13 cellular contexts compared by ENCODE assay signal in genomic region chr5:401216-402034, GRCh38. TPM values are rescaled to one million over a fixed set of nuclear protein-coding genes. Genes with fewer than 3 reads are reported as not detected.
DNase-seq lines count a peak whose midpoint lies in the region; ATAC-seq and TF ChIP-seq lines count a peak whose summit lies in the region.
"Had no signal": no experiment of that assay in that cellular context is flagged by ENCODE, and none has a peak within 500 bp of the region (broad histone marks: within the 10 kb centered on the region; RNA-seq: fewer than 3 reads in every experiment).

No MANE protein-coding gene starts in this region.

- peak overlapping the region; percentile 81 for H3K4me2 ChIP-seq in skeletal muscle satellite cell (ENCODE audit: low read length)
- H3K4me2 ChIP-seq: PC-9 had no signal

- H3K36me3 ChIP-seq in right atrium auricular region (no peaks in the 10 kb centered on the region), skeletal muscle satellite cell (ENCODE audit: insufficient read depth, low read length) (peaks cover 20% of the 10 kb centered on the region)

- no peak for ATAC-seq in activated CD8-positive, alpha-beta memory T cell treated with anti-CD3 and anti-CD28 coated beads, Interleukin-2, amount 10 ng/mL, durations not matched to agents 7 days and 5 days
- ATAC-seq in HG03354 (IDR thresholded peaks at IDR 0.05; ENCODE audit: poor library complexity, severe bottlenecking, unreplicated experiment) (no peak), GM19023 (IDR thresholded peaks at IDR 0.05; ENCODE audit: unreplicated experiment) (no peak)

- TF ChIP-seq CTCF in NB4 (IDR thresholded peaks at IDR 0.05; ENCODE audit: low read depth, low read length) (no peak), right atrium auricular region (IDR thresholded peaks at IDR 0.05) (no peak)

- peak overlapping the region; percentile 11 for H3K27ac Mint-ChIP-seq in activated CD8-positive, alpha-beta memory T cell treated with anti-CD3 and anti-CD28 coated beads, Interleukin-2, amount 10 ng/mL, durations not matched to agents 7 days and 5 days

- peaks cover 41% of the 10 kb centered on the region for H3K36me3 Mint-ChIP-seq in activated CD8-positive, alpha-beta memory T cell treated with anti-CD3 and anti-CD28 coated beads, Interleukin-2, amount 10 ng/mL, durations not matched to agents 7 days and 5 days

- H3K4me1 ChIP-seq in right atrium auricular region (peaks cover 0 to 14% of the 10 kb centered on the region in 2 donors), skeletal muscle satellite cell (ENCODE audit: control insufficient read depth, insufficient read depth, low read length) (peaks cover 32% of the 10 kb centered on the region)

- H3K9me3 ChIP-seq in right atrium auricular region (no peaks in the 10 kb centered on the region), skeletal muscle satellite cell (replicated peaks; ENCODE audit: low read length) (no peaks in the 10 kb centered on the region)

- TF ChIP-seq POLR2A in NB4 (IDR thresholded peaks at IDR 0.05; ENCODE audit: extremely low read depth, insufficient read length) = no peak

- H3K4me3 Mint-ChIP-seq in activated CD8-positive, alpha-beta memory T cell treated with anti-CD3 and anti-CD28 coated beads, Interleukin-2, amount 10 ng/mL, durations not matched to agents 7 days and 5 days = no peak overlapping the region

- H3K4me3 ChIP-seq in NB4 (ENCODE audit: low read depth, low read length) (no peak overlapping the region), right atrium auricular region (no peak overlapping the region), skeletal muscle satellite cell (ENCODE audit: low read length) (no peak overlapping the region)
- H3K4me3 ChIP-seq: PC-9 had no signal

- peak overlapping the region; percentile 97 for H3K9ac ChIP-seq in skeletal muscle satellite cell (ENCODE audit: low read depth, low read length)

- no peak for DNase-seq in activated CD8-positive, alpha-beta memory T cell treated with anti-CD3 and anti-CD28 coated beads, Interleukin-2, amount 10 ng/mL, durations not matched to agents 7 days and 5 days
- no peak for DNase-seq in activated CD8-positive, alpha-beta memory T cell treated with anti-CD3 and anti-CD28 coated beads for 24 hours
- DNase-seq in NB4 (ENCODE audit: low read depth) (peak; percentile 12), right atrium auricular region (ENCODE audit: low spot score) (peak; percentile 55), NCI-H2107 (lab: John Stamatoyannopoulos, UW) (no peak)
- DNase-seq: effector CD4-positive, alpha-beta T cell; MM.1S; NCI-H2227 treated with DMSO at 0.1 percent for 48 hours; PC-9; stimulated activated CD4-positive, alpha-beta T cell treated with anti-CD3 and anti-CD28 coated beads, Interleukin-15, amount 100 ng/mL, for 24 hours had no signal

- H3K9me3 Mint-ChIP-seq in activated CD8-positive, alpha-beta memory T cell treated with anti-CD3 and anti-CD28 coated beads, Interleukin-2, amount 10 ng/mL, durations not matched to agents 7 days and 5 days (ENCODE audit: low read depth) = no peaks in the 10 kb centered on the region

- peaks cover 4% of the 10 kb centered on the region for H3K27me3 Mint-ChIP-seq in activated CD8-positive, alpha-beta memory T cell treated with anti-CD3 and anti-CD28 coated beads, Interleukin-2, amount 10 ng/mL, durations not matched to agents 7 days and 5 days

- H3K4me1 Mint-ChIP-seq in activated CD8-positive, alpha-beta memory T cell treated with anti-CD3 and anti-CD28 coated beads, Interleukin-2, amount 10 ng/mL, durations not matched to agents 7 days and 5 days = peaks cover 35% of the 10 kb centered on the region

- H3K27me3 ChIP-seq in right atrium auricular region (no peaks in the 10 kb centered on the region), skeletal muscle satellite cell (ENCODE audit: control insufficient read depth, insufficient read depth, low read length) (no peaks in the 10 kb centered on the region)

- no peak overlapping the region for H3K27ac ChIP-seq in right atrium auricular region
- H3K27ac ChIP-seq: PC-9 had no signal

- CTCF ChIA-PET in activated CD8-positive, alpha-beta memory T cell treated with anti-CD3 and anti-CD28 coated beads, Interleukin-2, amount 10 ng/mL, durations not matched to agents 7 days and 5 days (lab: Charles Lee) = interaction anchor here (1.0 kb wide), 1 partner anchor 84 kb away, joined by 3 read pairs; no protein-coding TSS in a partner anchor

RNA-seq across cellular contexts. Expression of gene EXOC3, which starts 41.6 kb away (rescaled TPM):
- total RNA-seq in activated CD8-positive, alpha-beta memory T cell treated with anti-CD3 and anti-CD28 coated beads, Interleukin-2, amount 10 ng/mL, durations not matched to agents 7 days and 5 days = 10 to 100 TPM; 68.2 to 71.2 TPM
- 10 to 100 TPM; 34.7 to 40.7 TPM for total RNA-seq in right atrium auricular region
- 22.7 and 30.2 TPM in 2 replicates for total RNA-seq in skeletal muscle satellite cell (2012; rRNA removed)

Comparison
In these comparisons a context has a peak if more than half of its experiments do, and no peak if none do; other contexts are left out.
1. DNase-seq: peak in NB4 (single experiment) and right atrium auricular region (single experiment); none in activated CD8-positive, alpha-beta memory T cell treated with anti-CD3 and anti-CD28 coated beads, Interleukin-2, amount 10 ng/mL, durations not matched to agents 7 days and 5 days (single experiment), activated CD8-positive, alpha-beta memory T cell treated with anti-CD3 and anti-CD28 coated beads for 24 hours (single experiment) and NCI-H2107 (single experiment).